8 cellular contexts compared by ENCODE assay signal in the genomic region with DNA sequence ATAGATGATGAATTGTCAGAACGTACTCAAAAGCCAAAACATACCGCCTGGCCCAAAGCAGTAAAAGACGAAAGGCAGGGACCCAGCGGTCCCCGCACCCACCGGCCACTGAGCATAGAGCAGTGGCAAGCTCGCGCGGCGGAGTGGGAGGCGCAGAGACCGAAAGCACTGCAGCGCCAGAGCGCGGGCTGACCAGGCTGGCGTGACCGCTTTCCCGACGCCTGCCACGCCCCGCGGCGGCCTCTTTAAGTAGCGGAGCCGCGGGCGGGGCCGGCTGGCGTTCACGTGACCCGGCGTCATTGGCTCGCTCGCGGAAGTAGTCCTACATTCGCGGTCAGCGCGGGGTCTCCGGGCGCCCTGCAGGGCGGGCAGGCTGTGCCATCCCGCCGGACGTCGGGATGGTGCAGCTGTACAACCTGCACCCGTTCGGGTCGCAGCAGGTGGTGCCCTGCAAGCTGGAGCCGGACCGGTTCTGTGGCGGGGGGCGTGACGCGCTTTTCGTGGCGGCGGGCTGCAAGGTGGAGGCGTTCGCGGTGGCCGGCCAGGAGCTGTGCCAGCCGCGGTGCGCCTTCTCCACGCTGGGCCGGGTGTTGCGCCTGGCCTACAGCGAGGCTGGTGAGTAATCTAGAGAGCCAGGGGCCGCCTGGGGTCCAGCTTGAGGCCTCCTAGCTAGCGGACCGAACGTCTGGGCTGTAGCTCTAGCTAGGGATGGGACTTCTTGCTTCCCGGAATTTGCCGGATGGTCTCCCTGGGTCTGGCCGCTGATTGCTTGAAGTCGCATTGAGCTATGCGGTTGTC. TPM values are rescaled to one million over a fixed set of nuclear protein-coding genes. Genes with fewer than 3 reads are reported as not detected.
DNase-seq lines count a peak whose midpoint lies in the region; ATAC-seq and TF ChIP-seq lines count a peak whose summit lies in the region.

Gene HPS3 (plus strand): TSS at position 313 of the 798 bp plus-strand sequence. CDS start 86 bp downstream, at position 399.

- peaks cover 31% of the 10 kb centered on the region for H3K27me3 Mint-ChIP-seq in T-helper 1 cell treated with Interleukin-12 subunit alpha and Interleukin-12 subunit beta and Interleukin-4 antibody, amounts not matched to agents 30 μg/mL and 1 μg/mL, for 36 hours (ENCODE audit: low read depth)

- H3K9me3 Mint-ChIP-seq in T-helper 1 cell treated with Interleukin-12 subunit alpha and Interleukin-12 subunit beta and Interleukin-4 antibody, amounts not matched to agents 30 μg/mL and 1 μg/mL, for 36 hours: no peaks in the 10 kb centered on the region

- peak within 1 kb of the TSS; percentile 87 for H3K4me3 Mint-ChIP-seq in T-helper 1 cell treated with Interleukin-12 subunit alpha and Interleukin-12 subunit beta and Interleukin-4 antibody, amounts not matched to agents 30 μg/mL and 1 μg/mL, for 36 hours

- ATAC-seq in GM18502 (IDR thresholded peaks at IDR 0.05; ENCODE audit: poor library complexity, unreplicated experiment): peak; percentile 94
- peak; percentile 88 for ATAC-seq in HG02943 (IDR thresholded peaks at IDR 0.05; ENCODE audit: low read depth, unreplicated experiment)
- peak; percentile 98 to 99 (median 99) for ATAC-seq in psoas muscle

- no peak for TF ChIP-seq CTCF in left ventricle myocardium inferior (IDR thresholded peaks at IDR 0.05; ENCODE audit: borderline replicate concordance)
- no peak for TF ChIP-seq CTCF in psoas muscle (IDR thresholded peaks at IDR 0.05)

- intact Hi-C loops in left ventricle myocardium inferior (cut with micrococcal nuclease) (loop anchor here (10.0 kb wide), 2 partner anchors 175 to 345 kb away; partner anchors contain the start of gene TM4SF4), psoas muscle (cut with DNase I) (loop anchor here (2.0 to 10.0 kb wide), 3 partner anchors 43 to 175 kb away; partner anchors contain the start of gene HLTF (in 1 of the 2))

- H3K9me3 ChIP-seq in left ventricle myocardium inferior (replicated peaks) (no peaks in the 10 kb centered on the region), psoas muscle (no peaks in the 10 kb centered on the region)

- WGBS in psoas muscle, 3 donors: 0 to 1% (median 0%) methylated on average over 64 to 78 of the region's 78 CpGs
- under 1% methylated on average over 78 of the region's 78 CpGs for WGBS in urinary bladder

- H3K27ac ChIP-seq in left ventricle myocardium inferior (replicated peaks) (peak within 1 kb of the TSS; percentile 82), psoas muscle (peak within 1 kb of the TSS; percentile 79), urinary bladder (ENCODE audit: low read depth) (peak within 1 kb of the TSS; percentile 68)

- H3K36me3 Mint-ChIP-seq in T-helper 1 cell treated with Interleukin-12 subunit alpha and Interleukin-12 subunit beta and Interleukin-4 antibody, amounts not matched to agents 30 μg/mL and 1 μg/mL, for 36 hours (ENCODE audit: low read depth): peaks cover 9% of the 10 kb centered on the region

- no peaks in the 10 kb centered on the region for H3K36me3 ChIP-seq in left ventricle myocardium inferior
- H3K36me3 ChIP-seq in psoas muscle (ENCODE audit: insufficient read depth in 1 of 2, low read depth in 1 of 2): no peaks in the 10 kb centered on the region
- H3K36me3 ChIP-seq in urinary bladder (ENCODE audit: insufficient read depth): no peaks in the 10 kb centered on the region

- peaks cover 28% of the 10 kb centered on the region for H3K4me1 Mint-ChIP-seq in T-helper 1 cell treated with Interleukin-12 subunit alpha and Interleukin-12 subunit beta and Interleukin-4 antibody, amounts not matched to agents 30 μg/mL and 1 μg/mL, for 36 hours (ENCODE audit: low read depth)

- peak; percentile 27 for DNase-seq in NCI-H1694 treated with DMSO at 0.1 percent for 48 hours (lab: John Stamatoyannopoulos, UW)
- DNase-seq in amygdala (lab: John Stamatoyannopoulos, UW): peak; percentile 50 to 96 (median 80)
- DNase-seq in left ventricle myocardium inferior: peak; percentile 93
- DNase-seq in psoas muscle: peak; percentile 93 to 95

- H3K27ac Mint-ChIP-seq in T-helper 1 cell treated with Interleukin-12 subunit alpha and Interleukin-12 subunit beta and Interleukin-4 antibody, amounts not matched to agents 30 μg/mL and 1 μg/mL, for 36 hours: peak within 1 kb of the TSS; percentile 78

- peaks cover 50% of the 10 kb centered on the region for H3K4me1 ChIP-seq in left ventricle myocardium inferior
- peaks cover 27% of the 10 kb centered on the region for H3K4me1 ChIP-seq in psoas muscle
- H3K4me1 ChIP-seq in urinary bladder (ENCODE audit: insufficient read depth): peaks cover 2% of the 10 kb centered on the region

- H3K4me3 ChIP-seq in left ventricle myocardium inferior: peak within 1 kb of the TSS; percentile 77
- peak within 1 kb of the TSS; percentile 82 for H3K4me3 ChIP-seq in psoas muscle
- H3K4me3 ChIP-seq in urinary bladder (ENCODE audit: low read depth, low read length): peak within 1 kb of the TSS; percentile 75

- H3K27me3 ChIP-seq in left ventricle myocardium inferior (ENCODE audit: low read depth) (no peaks in the 10 kb centered on the region), psoas muscle (ENCODE audit: insufficient read depth in 3 of 3, low read length in 2 of 3) (no peaks in the 10 kb centered on the region)

RNA-seq across cellular contexts. Expression of gene HPS3, which starts in this region (rescaled TPM):
- 5.6 TPM for total RNA-seq in left ventricle myocardium inferior
- total RNA-seq in psoas muscle: 1 to 10 TPM; 2.6 to 5.4 (median 3.4) TPM
- polyA plus RNA-seq in psoas muscle: 1 to 10 TPM; 2.2 to 7.3 (median 5.6) TPM
- 30.5 TPM for total RNA-seq in urinary bladder
- polyA plus RNA-seq in urinary bladder: 12.7 TPM

Comparison
In these comparisons a context has a peak if more than half of its experiments do, and no peak if none do; other contexts are left out.
1. Peak in every context shown above with its lines: DNase-seq, ATAC-seq, H3K4me3 ChIP-seq and H3K27ac ChIP-seq.
2. DNase-seq: peak in every context shown above with its lines; median percentile 94 in psoas muscle; 93 in left ventricle myocardium inferior; 80 in amygdala; 27 in NCI-H1694 treated with DMSO at 0.1 percent for 48 hours.